ENCODE assay signal across 22 cellular contexts in genomic region chr12:27217590-27217989, GRCh38.
"Had no signal": no experiment of that assay in that cellular context is flagged by ENCODE, and none has a peak within 500 bp of the region (broad histone marks: within the 10 kb centered on the region; RNA-seq: fewer than 3 reads in every experiment).

No MANE protein-coding gene starts in this region.

- H3K27ac ChIP-seq: hepatocyte, left ventricle myocardium inferior, ovary, right atrium auricular region, skin epidermis, spleen, tibial nerve, uterus had no signal

- H3K9me3 Mint-ChIP-seq: mesothelial cell of epicardium; naive B cell; natural killer cell; stimulated activated effector memory CD8-positive, alpha-beta T cell treated with anti-CD3 and anti-CD28 coated beads, Interleukin-12 subunit alpha, Interleukin-12 subunit beta, amount 100 ng/mL, for 72 hours; stimulated activated naive CD8-positive, alpha-beta T cell treated with anti-CD3 and anti-CD28 coated beads, Interleukin-15, amount 100 ng/mL, for 72 hours; type B pancreatic cell had no signal

- ATAC-seq: natural killer cell; sciatic nerve; stimulated activated effector memory CD8-positive, alpha-beta T cell treated with anti-CD3 and anti-CD28 coated beads, Interleukin-12 subunit alpha, Interleukin-12 subunit beta, amount 100 ng/mL, for 72 hours; stimulated activated naive CD8-positive, alpha-beta T cell treated with anti-CD3 and anti-CD28 coated beads, Interleukin-15, amount 100 ng/mL, for 72 hours had no signal

- DNase-seq: islet precursor cell; left ventricle myocardium inferior; mesendoderm; naive B cell; natural killer cell; ovary; spleen; stimulated activated CD4-positive, alpha-beta T cell treated with anti-CD3 and anti-CD28 coated beads, Interleukin-4, amount 100 ng/mL, for 24 hours; stimulated activated naive CD4-positive, alpha-beta T cell treated with Interleukin-2 at 50 U/mL for 16 hours; stimulated activated naive CD8-positive, alpha-beta T cell treated with anti-CD3 and anti-CD28 coated beads, Interleukin-15, amount 100 ng/mL, for 72 hours; substantia nigra; uterus had no signal

- H3K27me3 Mint-ChIP-seq: naive B cell; progenitor cell of endocrine pancreas; stimulated activated naive CD8-positive, alpha-beta T cell treated with anti-CD3 and anti-CD28 coated beads, Interleukin-15, amount 100 ng/mL, for 72 hours had no signal

- H3K79me2 ChIP-seq: hepatocyte had no signal

- H3K36me3 Mint-ChIP-seq: mesothelial cell of epicardium; naive B cell; natural killer cell; stimulated activated effector memory CD8-positive, alpha-beta T cell treated with anti-CD3 and anti-CD28 coated beads, Interleukin-12 subunit alpha, Interleukin-12 subunit beta, amount 100 ng/mL, for 72 hours; type B pancreatic cell had no signal

- H3K36me3 ChIP-seq: left ventricle myocardium inferior, ovary, right atrium auricular region, spleen, tibial nerve, uterus had no signal

- H3K4me3 ChIP-seq: hepatocyte, left ventricle myocardium inferior, lung, ovary, right atrium auricular region, skin epidermis, spleen, tibial nerve, uterus had no signal

- H3K4me3 Mint-ChIP-seq: mesothelial cell of epicardium; naive B cell; natural killer cell; stimulated activated effector memory CD8-positive, alpha-beta T cell treated with anti-CD3 and anti-CD28 coated beads, Interleukin-12 subunit alpha, Interleukin-12 subunit beta, amount 100 ng/mL, for 72 hours; stimulated activated naive CD8-positive, alpha-beta T cell treated with anti-CD3 and anti-CD28 coated beads, Interleukin-15, amount 100 ng/mL, for 72 hours; type B pancreatic cell had no signal

- H3K9me3 ChIP-seq: left ventricle myocardium inferior, ovary, right atrium auricular region, spleen, tibial nerve, uterus had no signal

- H3K4me1 ChIP-seq: left ventricle myocardium inferior, right atrium auricular region, tibial nerve, uterus had no signal

- H3K4me2 ChIP-seq: hepatocyte had no signal

- H2AFZ ChIP-seq: hepatocyte had no signal

- H3K4me1 Mint-ChIP-seq: mesothelial cell of epicardium, natural killer cell had no signal

- H3K27ac Mint-ChIP-seq: mesothelial cell of epicardium; naive B cell; natural killer cell; progenitor cell of endocrine pancreas; stimulated activated effector memory CD8-positive, alpha-beta T cell treated with anti-CD3 and anti-CD28 coated beads, Interleukin-12 subunit alpha, Interleukin-12 subunit beta, amount 100 ng/mL, for 72 hours; stimulated activated naive CD8-positive, alpha-beta T cell treated with anti-CD3 and anti-CD28 coated beads, Interleukin-15, amount 100 ng/mL, for 72 hours; type B pancreatic cell had no signal

- H3K27me3 ChIP-seq: hepatocyte, ovary, right atrium auricular region, spleen, tibial nerve, uterus had no signal
